Comparison of ENCODE assay signal across 8 cellular contexts in the genomic region with DNA sequence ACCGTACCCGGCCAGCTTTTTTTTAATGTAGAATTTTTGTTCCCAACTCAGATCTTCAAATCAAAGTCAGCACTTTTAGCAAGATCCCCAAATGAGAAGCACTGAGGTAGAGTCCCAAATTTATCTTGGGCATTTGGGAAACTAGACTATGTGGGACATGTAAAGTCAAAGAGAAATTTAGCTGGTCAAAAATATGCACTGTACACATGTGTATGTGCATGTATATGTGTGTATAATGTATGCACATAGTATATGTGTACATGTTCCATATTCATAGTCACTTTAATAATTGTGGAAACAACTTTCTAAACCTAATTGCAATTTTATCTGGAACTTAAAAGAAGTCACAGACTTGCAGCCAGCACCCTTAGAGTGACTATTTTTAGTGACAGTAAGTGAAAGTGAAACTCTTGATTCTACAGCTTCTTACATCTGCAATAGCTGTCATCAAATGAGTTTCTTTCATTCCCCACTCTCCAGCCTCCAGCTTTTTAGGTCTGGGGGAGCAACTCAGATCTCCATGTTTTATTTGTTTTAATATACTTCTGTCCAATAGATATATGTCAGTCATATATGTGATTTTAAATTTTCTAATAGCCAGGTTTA. TPM values are rescaled to one million over a fixed set of nuclear protein-coding genes. Genes with fewer than 3 reads are reported as not detected.
DNase-seq lines count a peak whose midpoint lies in the region; ATAC-seq and TF ChIP-seq lines count a peak whose summit lies in the region.

No MANE protein-coding gene starts in this region.

- no peaks in the 10 kb centered on the region for H3K27me3 ChIP-seq in heart left ventricle

- DNase-seq in GM13976 (ENCODE audit: low spot score) (peak; percentile 75), heart left ventricle (no peak), SW480 (ENCODE audit: low spot score) (no peak), DMS153 (lab: John Stamatoyannopoulos, UW) (no peak), glutamatergic neuron (no peak), NCI-H1048 (lab: John Stamatoyannopoulos, UW) (no peak)

- H3K9me3 ChIP-seq in KOPT-K1 (ENCODE audit: insufficient read depth, low read length, poor library complexity, severe bottlenecking) (no peaks in the 10 kb centered on the region), heart left ventricle (no peaks in the 10 kb centered on the region)

- H3K36me3 Mint-ChIP-seq in glutamatergic neuron (ENCODE audit: unreplicated experiment): peaks cover 5% of the 10 kb centered on the region

- TF ChIP-seq POLR2A in heart left ventricle (IDR thresholded peaks at IDR 0.05): no peak

- H3K9me3 Mint-ChIP-seq in glutamatergic neuron (ENCODE audit: unreplicated experiment): no peaks in the 10 kb centered on the region

- H3K4me3 Mint-ChIP-seq in glutamatergic neuron (ENCODE audit: unreplicated experiment): no peak overlapping the region

- peak; percentile 98 for ATAC-seq in GM21576 (IDR thresholded peaks at IDR 0.05; ENCODE audit: unreplicated experiment)
- peak in 3 of 4 donors; percentile 36 to 75 (median 61) for ATAC-seq in heart left ventricle

- WGBS in heart left ventricle, 4 donors: 90 to 98% (median 93%) methylated on average over 2 of the region's 2 CpGs

- H3K36me3 ChIP-seq in KOPT-K1 (ENCODE audit: insufficient read depth, low read length) (peaks cover 18% of the 10 kb centered on the region), heart left ventricle (peaks cover 0 to 45% (median 16%) of the 10 kb centered on the region in 9 donors)

- TF ChIP-seq CTCF in GM13976 (IDR thresholded peaks at IDR 0.05; ENCODE audit: borderline replicate concordance, control extremely low read depth, extremely low read depth, insufficient read depth, missing control alignments): no peak
- no peak for TF ChIP-seq CTCF in heart left ventricle (IDR thresholded peaks at IDR 0.05)
- no peak for TF ChIP-seq CTCF in glutamatergic neuron (IDR thresholded peaks at IDR 0.05; ENCODE audit: partially characterized antibody, unreplicated experiment)

- H3K4me1 ChIP-seq in heart left ventricle: peaks cover 0 to 20% (median 7%) of the 10 kb centered on the region in 12 donors

- no peaks in the 10 kb centered on the region for H3K27me3 Mint-ChIP-seq in glutamatergic neuron (ENCODE audit: unreplicated experiment)

- intact Hi-C loops in heart left ventricle (cut with DNase I): no loop called here

- no peak overlapping the region for H3K27ac Mint-ChIP-seq in glutamatergic neuron (ENCODE audit: unreplicated experiment)

- H3K4me1 Mint-ChIP-seq in glutamatergic neuron (ENCODE audit: low read depth, unreplicated experiment): no peaks in the 10 kb centered on the region

- H3K4me3 ChIP-seq in heart left ventricle: peak overlapping the region in 2 of 12 donors; percentile 4 to 14

- peak overlapping the region; percentile 39 for H3K27ac ChIP-seq in KOPT-K1 (ENCODE audit: low read depth, low read length, poor library complexity, severe bottlenecking)
- H3K27ac ChIP-seq in heart left ventricle: peak overlapping the region in 4 of 12 donors; percentile 14 to 75 (median 34)

- in situ Hi-C loops in GM13976 (cut with MboI; ENCODE audit: low sequenced_read_pairs, unreplicated experiment): no loop called here

RNA-seq across cellular contexts. Expression of gene CDC40, which starts 53.6 kb away (rescaled TPM):
- total RNA-seq in heart left ventricle: 10 to 100 TPM in 8 of 9 donors, 1 to 10 TPM in 1; 9.8 to 23.5 (median 15.9) TPM
- 10 to 100 TPM in 1 of 2 donors, 1 to 10 TPM in 1; 5.8 to 10.5 TPM for polyA plus RNA-seq in heart left ventricle
- 17.8 TPM for total RNA-seq in glutamatergic neuron (ENCODE audit: unreplicated experiment)

RNA-seq across cellular contexts. Expression of gene WASF1, which starts 54.4 kb away (rescaled TPM):
- total RNA-seq in heart left ventricle (1 to 10 TPM in 5 of 9 donors, under 1 TPM in 4; 0.54 to 4.2 (median 1.3) TPM), glutamatergic neuron (ENCODE audit: unreplicated experiment) (92.7 TPM)
- 1 to 10 TPM in 1 of 2 donors, under 1 TPM in 1; 0.72 to 2.1 TPM for polyA plus RNA-seq in heart left ventricle

Comparison
In these comparisons a context has a peak if more than half of its experiments do, and no peak if none do; other contexts are left out.
1. RNA of gene WASF1, which starts 54.4 kb away (total RNA-seq): 92.7 TPM in glutamatergic neuron (single experiment); 0.54 to 4.2 TPM in heart left ventricle; every median in the first group is over 10 times any median in the second.